ENCODE assay signal across 9 cellular contexts in genomic region chr6:163412345-163412744, GRCh38. TPM values are rescaled to one million over a fixed set of nuclear protein-coding genes. Genes with fewer than 3 reads are reported as not detected.
A peak's percentile ranks its signal among the peaks of the same experiment; 100 is the strongest.
DNase-seq lines count a peak whose midpoint lies in the region; ATAC-seq, FAIRE-seq and TF ChIP-seq lines count a peak whose summit lies in the region.
"Had no signal": no experiment of that assay in that cellular context is flagged by ENCODE, and none has a peak within 500 bp of the region (broad histone marks: within the 10 kb centered on the region; RNA-seq: fewer than 3 reads in every experiment).

No MANE protein-coding gene starts in this region.

- H3K36me3 Mint-ChIP-seq in CD4-positive, CD25-positive, alpha-beta regulatory T cell, result no peaks in the 10 kb centered on the region
- peaks cover 20% of the 10 kb centered on the region for H3K36me3 Mint-ChIP-seq in endothelial cell (ENCODE audit: low read depth, unreplicated experiment)

- intact Hi-C loops in PC-9 (cut with micrococcal nuclease; ENCODE audit: unreplicated experiment), result no loop called here

- BruUV-seq in PC-9 (replicated peaks; lab: Mats Ljungman, UMichigan), result no TSS peak

- H3K27ac ChIP-seq in CD4-positive, CD25-positive, alpha-beta regulatory T cell (ENCODE audit: insufficient read depth, low read length, poor library complexity, severe bottlenecking), result peak overlapping the region; percentile 94
- H3K27ac ChIP-seq in PC-9 (no peak overlapping the region), osteoblast (ENCODE audit: low read depth, low read length) (peak overlapping the region; percentile 88)

- H3K27me3 Mint-ChIP-seq in CD4-positive, CD25-positive, alpha-beta regulatory T cell, result peaks cover 19% of the 10 kb centered on the region
- peaks cover 17% of the 10 kb centered on the region for H3K27me3 Mint-ChIP-seq in endothelial cell (ENCODE audit: unreplicated experiment)

- no peak for ATAC-seq in CD4-positive, CD25-positive, alpha-beta regulatory T cell (ENCODE audit: low read depth in 2 of 2)
- ATAC-seq in HG02642 (IDR thresholded peaks at IDR 0.05; ENCODE audit: poor library complexity, unreplicated experiment), result no peak

- peaks cover 41% of the 10 kb centered on the region for H3K79me2 ChIP-seq in PC-9 (ENCODE audit: low read depth)
- peaks cover 25% of the 10 kb centered on the region for H3K79me2 ChIP-seq in osteoblast (ENCODE audit: insufficient read depth, low read length)

- H4K20me1 ChIP-seq in PC-9 (ENCODE audit: insufficient read depth) (peaks cover 5% of the 10 kb centered on the region; the same call in 1 of the 2 replicates), osteoblast (ENCODE audit: insufficient read depth, low read length) (peaks cover 3% of the 10 kb centered on the region)

- H3K4me3 ChIP-seq in CD4-positive, CD25-positive, alpha-beta regulatory T cell (ENCODE audit: low read depth, low read length), result peak overlapping the region; percentile 82
- H3K4me3 ChIP-seq in PC-9 (peak overlapping the region; percentile 77), osteoblast (ENCODE audit: insufficient read depth, low read length) (peak overlapping the region; percentile 83)

- no peaks in the 10 kb centered on the region for H3F3A ChIP-seq in PC-9 (ENCODE audit: insufficient read depth, low read depth)

- POLR2A ChIA-PET in PC-9 (lab: Charles Lee; ENCODE audit: unreplicated experiment), result no interaction called here

- peaks cover 27% of the 10 kb centered on the region for H3K4me1 ChIP-seq in CD4-positive, CD25-positive, alpha-beta regulatory T cell (ENCODE audit: control insufficient read depth, insufficient read depth, low read length, poor library complexity, severe bottlenecking)
- H3K4me1 ChIP-seq in PC-9 (replicated peaks; ENCODE audit: insufficient read depth) (peaks cover 14% of the 10 kb centered on the region; the same call in 1 of the 2 replicates), osteoblast (ENCODE audit: insufficient read depth, low read length) (peaks cover 9% of the 10 kb centered on the region)

- FAIRE-seq in HTR-8/SVneo (lab: Jason Lieb, UNC), result no peak

- H3K9me2 ChIP-seq in PC-9 (ENCODE audit: insufficient read depth), result no peaks in the 10 kb centered on the region

- H3K4me1 Mint-ChIP-seq in CD4-positive, CD25-positive, alpha-beta regulatory T cell, result peaks cover 16 to 31% (median 22%) of the 10 kb centered on the region in 4 donors
- H3K4me1 Mint-ChIP-seq in endothelial cell (ENCODE audit: unreplicated experiment), result peaks cover 27% of the 10 kb centered on the region

- H3K4me2 ChIP-seq in PC-9 (peak overlapping the region; percentile 85), osteoblast (ENCODE audit: insufficient read depth, low read length) (peak overlapping the region; percentile 97)

- peak overlapping the region; percentile 83 to 96 (median 86) for H3K4me3 Mint-ChIP-seq in CD4-positive, CD25-positive, alpha-beta regulatory T cell
- H3K4me3 Mint-ChIP-seq in endothelial cell (ENCODE audit: unreplicated experiment), result peak overlapping the region; percentile 96

- in situ Hi-C loops in ACHN (cut with HindIII; ENCODE audit: low pct_ligation_motif_present, low pct_unique_long_range_greater_than_20kb, low sequenced_read_pairs), result no loop called here

- TF ChIP-seq CTCF in PC-9 (conservative IDR thresholded peaks at IDR 0.05), result no peak
- no peak for TF ChIP-seq CTCF in endothelial cell (IDR thresholded peaks at IDR 0.05; ENCODE audit: unreplicated experiment)
- TF ChIP-seq CTCF in osteoblast (IDR thresholded peaks at IDR 0.05; ENCODE audit: extremely low read depth, low read depth, low read length), result no peak

- no peaks in the 10 kb centered on the region for H3K9me3 ChIP-seq in CD4-positive, CD25-positive, alpha-beta regulatory T cell (ENCODE audit: control insufficient read depth in 2 of 2, low read length in 2 of 2)
- no peaks in the 10 kb centered on the region for H3K9me3 ChIP-seq in PC-9 (ENCODE audit: insufficient read depth, low read depth)
- H3K9me3 ChIP-seq in osteoblast (ENCODE audit: low read depth, low read length), result no peaks in the 10 kb centered on the region

- peak in 1 of 3 donors; percentile 9 for DNase-seq in CD4-positive, CD25-positive, alpha-beta regulatory T cell
- DNase-seq in PC-9 (no peak), endothelial cell (ENCODE audit: low spot score) (no peak), osteoblast (ENCODE audit: insufficient read length, low spot score, missing footprints) (no peak), HPDE6-E6E7 (ENCODE audit: extremely low spot score) (no peak), HTR-8/SVneo (ENCODE audit: insufficient read length, low spot score) (no peak), ACHN (no peak)
- DNase-seq: islet precursor cell had no signal

- peak overlapping the region in 2 of 3 donors; percentile 92 to 93 for H3K27ac Mint-ChIP-seq in CD4-positive, CD25-positive, alpha-beta regulatory T cell
- peak overlapping the region; percentile 99 for H3K27ac Mint-ChIP-seq in endothelial cell (ENCODE audit: unreplicated experiment)

- H3K27me3 ChIP-seq in CD4-positive, CD25-positive, alpha-beta regulatory T cell (ENCODE audit: control insufficient read depth, insufficient read depth, low read length), result no peaks in the 10 kb centered on the region
- no peaks in the 10 kb centered on the region for H3K27me3 ChIP-seq in PC-9 (ENCODE audit: insufficient read depth, low read depth)
- H3K27me3 ChIP-seq in osteoblast (ENCODE audit: insufficient read depth, low read length), result no peaks in the 10 kb centered on the region

- H3K9me3 Mint-ChIP-seq in CD4-positive, CD25-positive, alpha-beta regulatory T cell, result no peaks in the 10 kb centered on the region
- no peaks in the 10 kb centered on the region for H3K9me3 Mint-ChIP-seq in endothelial cell (ENCODE audit: unreplicated experiment)

- H2AFZ ChIP-seq in PC-9, result no peak overlapping the region
- peak overlapping the region; percentile 94 for H2AFZ ChIP-seq in osteoblast (ENCODE audit: low read length)

- no peaks in the 10 kb centered on the region for H3K36me3 ChIP-seq in CD4-positive, CD25-positive, alpha-beta regulatory T cell (ENCODE audit: control insufficient read depth, insufficient read depth, low read length)
- no peaks in the 10 kb centered on the region for H3K36me3 ChIP-seq in PC-9 (ENCODE audit: low read depth)
- H3K36me3 ChIP-seq in osteoblast (ENCODE audit: insufficient read depth, low read length), result no peaks in the 10 kb centered on the region

- CTCF ChIA-PET in PC-9 (lab: Charles Lee), result no interaction called here

RNA-seq across cellular contexts. Expression of gene QKI, which starts 2.2 kb away (rescaled TPM):
- total RNA-seq in CD4-positive, CD25-positive, alpha-beta regulatory T cell, result 89.7 TPM
- polyA plus RNA-seq in CD4-positive, CD25-positive, alpha-beta regulatory T cell, result 10 to 100 TPM; 10.0 to 22.2 (median 13.7) TPM
- total RNA-seq in PC-9 (2021), result 47.1 and 50.8 TPM in 2 replicates
- total RNA-seq in endothelial cell (ENCODE audit: unreplicated experiment), result 326 TPM
- total RNA-seq in osteoblast, result 205 and 212 TPM in 2 replicates
